ENCODE assay signal across 9 cellular contexts in genomic region chr11:62678433-62678769, GRCh38. TPM values are rescaled to one million over a fixed set of nuclear protein-coding genes. Genes with fewer than 3 reads are reported as not detected.
DNase-seq lines count a peak whose midpoint lies in the region; ATAC-seq, FAIRE-seq and TF ChIP-seq lines count a peak whose summit lies in the region.
"Had no signal": no experiment of that assay in that cellular context is flagged by ENCODE, and none has a peak within 500 bp of the region (broad histone marks: within the 10 kb centered on the region; RNA-seq: fewer than 3 reads in every experiment).

No MANE protein-coding gene starts in this region.

- H4K8ac ChIP-seq in H9 (replicated peaks; ENCODE audit: insufficient read length, low read depth, low read length): no peak overlapping the region

- intact Hi-C loops in spleen (cut with DNase I; ENCODE audit: low total_unique reads): loop anchor here (10.0 kb wide), 1 partner anchor 84 kb away; the partner anchor contains the start of gene TUT1

- H3K36me3 ChIP-seq in hepatocyte (replicated peaks; ENCODE audit: insufficient read depth, low read depth) (no peaks in the 10 kb centered on the region), spleen (peaks cover 0 to 48% (median 38%) of the 10 kb centered on the region in 6 donors)

- H3K4me3 ChIP-seq in WI38 (ENCODE audit: low read depth, low read length): peak overlapping the region; percentile 96
- H3K4me3 ChIP-seq in hepatocyte: peak overlapping the region; percentile 78
- peak overlapping the region; percentile 77 to 99 (median 96) for H3K4me3 ChIP-seq in spleen

- H2AFZ ChIP-seq in H9 (ENCODE audit: low read length): no peak overlapping the region
- H2AFZ ChIP-seq in hepatocyte: peak overlapping the region; percentile 77

- TF ChIP-seq POLR2A in spleen (IDR thresholded peaks at IDR 0.05): no peak
- TF ChIP-seq POLR2A in GM12892 (IDR thresholded peaks at IDR 0.05; ENCODE audit: low read depth, low read length): no peak

- no peak for FAIRE-seq in GM12892 (lab: Jason Lieb, UNC)
- FAIRE-seq: islet of Langerhans had no signal

- no CpG with 5 or more reads among the region's 16 CpGs for WGBS in H9 (ENCODE audit: extremely low coverage, insufficient read length, low lambda C conversion rate)
- 7% methylated on average over 15 of the region's 16 CpGs for WGBS in hepatocyte (ENCODE audit: low lambda C conversion rate, missing lambda C conversion rate)
- WGBS in spleen, 5 donors: 2 to 10% (median 4%) methylated on average over 5 to 16 of the region's 16 CpGs

- H3K27ac Mint-ChIP-seq in H9: peak overlapping the region; percentile 22 to 96 (median 70); a peak in 4 of 7 replicates

- no peak overlapping the region for H2BK15ac ChIP-seq in H9 (ENCODE audit: low read depth, low read length)

- TF ChIP-seq CTCF in H9 (conservative IDR thresholded peaks at IDR 0.05) (no peak), WI38 (IDR thresholded peaks at IDR 0.05; ENCODE audit: low read depth, low read length) (no peak), hepatocyte (IDR thresholded peaks at IDR 0.05; ENCODE audit: poor library complexity) (no peak), spleen (IDR thresholded peaks at IDR 0.05 in 8 of 11, conservative IDR thresholded peaks at IDR 0.05 in 3 of 11) (no peak)

- in situ Hi-C loops in G401 (cut with HindIII; ENCODE audit: low sequenced_read_pairs): no loop called here

- H3K4me1 ChIP-seq in H9 (ENCODE audit: insufficient read depth, low read length): no peaks in the 10 kb centered on the region
- H3K4me1 ChIP-seq in hepatocyte (ENCODE audit: insufficient read depth): peaks cover 14% of the 10 kb centered on the region
- peaks cover 20 to 72% (median 43%) of the 10 kb centered on the region in 6 donors for H3K4me1 ChIP-seq in spleen

- DNase-seq in H9 (no peak), hepatocyte (ENCODE audit: low spot score) (no peak), spleen (no peak), NCI-H1092 treated with DMSO at 0.1 percent for 48 hours (lab: John Stamatoyannopoulos, UW) (no peak), G401 (ENCODE audit: low spot score) (no peak), GM12892 (ENCODE audit: insufficient read length) (no peak)

- no peak overlapping the region for H3K4ac ChIP-seq in H9 (ENCODE audit: low read depth, low read length)

- H3K27ac ChIP-seq in H9 (ENCODE audit: insufficient read length, low read depth, low read length): no peak overlapping the region
- peak overlapping the region; percentile 88 for H3K27ac ChIP-seq in hepatocyte
- H3K27ac ChIP-seq in spleen: peak overlapping the region; percentile 76 to 96 (median 92)

- no peak overlapping the region for H3K23ac ChIP-seq in H9 (ENCODE audit: insufficient read length, low read depth, low read length)

- no peak overlapping the region for H2BK12ac ChIP-seq in H9 (ENCODE audit: insufficient read length, low read depth, low read length)

- H3K4me1 Mint-ChIP-seq in H9: peaks cover 15 to 20% of the 10 kb centered on the region in 2 experiments

- H3K4me2 ChIP-seq in H9 (ENCODE audit: insufficient read depth, insufficient read length, low read length): peak overlapping the region; percentile 79
- peak overlapping the region; percentile 99 for H3K4me2 ChIP-seq in hepatocyte

- peak overlapping the region; percentile 86 for H3K9ac ChIP-seq in H9 (ENCODE audit: extremely low read depth, insufficient read length, low read length)

- H3K4me3 Mint-ChIP-seq in H9: peak overlapping the region; percentile 85 to 92

- H3K79me2 ChIP-seq in H9 (ENCODE audit: insufficient read depth, low read length): no peaks in the 10 kb centered on the region
- peaks cover 39% of the 10 kb centered on the region for H3K79me2 ChIP-seq in hepatocyte

- peak overlapping the region; percentile 72 for H3K18ac ChIP-seq in H9 (ENCODE audit: insufficient read length, low read depth, low read length)

- H3K9me2 ChIP-seq in hepatocyte (replicated peaks; ENCODE audit: insufficient read depth): no peaks in the 10 kb centered on the region

- H4K20me1 ChIP-seq in H9 (ENCODE audit: control insufficient read depth, insufficient read depth, insufficient read length) (no peaks in the 10 kb centered on the region), hepatocyte (ENCODE audit: insufficient read depth, poor library complexity, severe bottlenecking) (no peaks in the 10 kb centered on the region)

- no peaks in the 10 kb centered on the region for H3K27me3 Mint-ChIP-seq in H9 (ENCODE audit: low read depth)

- H3K56ac ChIP-seq in H9 (ENCODE audit: insufficient read length, low read depth, low read length): no peak overlapping the region

- H2BK20ac ChIP-seq in H9 (ENCODE audit: low read depth, low read length, poor library complexity, severe bottlenecking): no peak overlapping the region

- no peak overlapping the region for H3T11ph ChIP-seq in H9 (ENCODE audit: low read length)

- 0 out of 5 replicates have a peak, but pooled peaks cover 0 to 2% of the 10 kb centered on the region in 2 experiments for H3K9me3 Mint-ChIP-seq in H9

- H3K36me3 Mint-ChIP-seq in H9 (ENCODE audit: insufficient read depth in 1 of 3, low read depth in 3 of 3): peaks cover 17 to 41% (median 39%) of the 10 kb centered on the region in 3 experiments; a peak in 6 of 7 replicates

- no peak overlapping the region for H4K91ac ChIP-seq in H9 (ENCODE audit: insufficient read length, low read depth, low read length)

- no peaks in the 10 kb centered on the region for H3K9me3 ChIP-seq in H9 (ENCODE audit: control insufficient read depth, low read depth, low read length)
- H3K9me3 ChIP-seq in hepatocyte (ENCODE audit: low read depth): no peaks in the 10 kb centered on the region
- H3K9me3 ChIP-seq in spleen: no peaks in the 10 kb centered on the region

- peak overlapping the region; percentile 66 for H3K14ac ChIP-seq in H9 (ENCODE audit: insufficient read depth, low read length)

- peaks cover 8% of the 10 kb centered on the region for H3K23me2 ChIP-seq in H9 (ENCODE audit: insufficient read length, low read depth, low read length, poor library complexity, severe bottlenecking)

- no peak overlapping the region for H2AK5ac ChIP-seq in H9 (ENCODE audit: insufficient read length, low read length)

- no peak overlapping the region for H2BK5ac ChIP-seq in H9 (ENCODE audit: insufficient read length, low read length)

- H3K79me1 ChIP-seq in H9 (ENCODE audit: insufficient read depth, low read depth, low read length, poor library complexity, severe bottlenecking): no peaks in the 10 kb centered on the region

- H4K5ac ChIP-seq in H9 (ENCODE audit: insufficient read length, low read depth, low read length): no peak overlapping the region

- no peak overlapping the region for H2BK120ac ChIP-seq in H9 (ENCODE audit: low read depth, low read length, poor library complexity, severe bottlenecking)

- H3K27me3 ChIP-seq in H9 (ENCODE audit: insufficient read depth, low read length) (no peaks in the 10 kb centered on the region), hepatocyte (no peaks in the 10 kb centered on the region), spleen (replicated peaks in 1 of 7) (no peaks in the 10 kb centered on the region)

- no peak for ATAC-seq in HG02938 (IDR thresholded peaks at IDR 0.05; ENCODE audit: unreplicated experiment)

RNA-seq across cellular contexts. Expression of gene UBXN1, which starts 0.5 kb away (rescaled TPM):
- total RNA-seq in H9 (2021): 110 and 118 TPM in 2 replicates
- 73.0 and 74.1 TPM in 2 replicates for total RNA-seq in hepatocyte
- polyA plus RNA-seq in hepatocyte: 73.2 and 73.8 TPM in 2 replicates
- total RNA-seq in spleen: 100 to 1,000 TPM in 6 of 7 donors, 10 to 100 TPM in 1; 93.8 to 158 (median 128) TPM
- polyA plus RNA-seq in spleen: 100 to 1,000 TPM; 198 to 209 (median 203) TPM
- total RNA-seq in G401 (2014; rRNA removed; shearing (Covaris generic)): 139 and 203 TPM in 2 replicates
- 101 TPM for polyA plus RNA-seq in GM12892 (2012; ENCODE audit: missing spikeins)

RNA-seq across cellular contexts. Expression of gene LBHD1, which starts 6.3 kb away (rescaled TPM):
- 9.1 and 10.4 TPM in 2 replicates for total RNA-seq in H9 (2021)
- total RNA-seq in hepatocyte: 5.4 and 11.2 TPM in 2 replicates
- polyA plus RNA-seq in hepatocyte: 6.5 and 6.7 TPM in 2 replicates
- 10 to 100 TPM in 6 of 7 donors, 1 to 10 TPM in 1; 10.0 to 20.2 (median 12.8) TPM for total RNA-seq in spleen
- 10 to 100 TPM in 2 of 3 donors, 1 to 10 TPM in 1; 7.3 to 21.2 (median 15.1) TPM for polyA plus RNA-seq in spleen
- total RNA-seq in G401 (2014; rRNA removed; shearing (Covaris generic)): 1.8 and 3.7 TPM in 2 replicates
- polyA plus RNA-seq in GM12892 (2012; ENCODE audit: missing spikeins): 10.4 TPM

RNA-seq across cellular contexts. Expression of gene UQCC3, which starts 6.9 kb away (rescaled TPM):
- total RNA-seq in H9 (2021) (11.1 and 12.3 TPM in 2 replicates), hepatocyte (8.9 and 11.1 TPM in 2 replicates), spleen (1 to 10 TPM; 4.9 to 6.5 (median 5.9) TPM)
- polyA plus RNA-seq in hepatocyte (17.0 and 19.0 TPM in 2 replicates), spleen (10 to 100 TPM; 20.2 to 23.7 (median 23.3) TPM)
- total RNA-seq in G401 (2014; rRNA removed; shearing (Covaris generic)): 23.0 and 28.7 TPM in 2 replicates
- 3.3 TPM for polyA plus RNA-seq in GM12892 (2012; ENCODE audit: missing spikeins)

RNA-seq across cellular contexts. Expression of gene LRRN4CL, which starts 10.9 kb away (rescaled TPM):
- 0.59 and 0.79 TPM in 2 replicates for total RNA-seq in H9 (2021)
- 0.40 and 1.1 TPM in 2 replicates for total RNA-seq in hepatocyte
- polyA plus RNA-seq in hepatocyte: 0.15 and 0.41 TPM in 2 replicates
- not detected for total RNA-seq in spleen
- under 1 TPM; 0.04 to 0.48 (median 0.17) TPM for polyA plus RNA-seq in spleen
- total RNA-seq in G401 (2014; rRNA removed; shearing (Covaris generic)): 0.07 and 0.12 TPM in 2 replicates
- not detected for polyA plus RNA-seq in GM12892 (2012; ENCODE audit: missing spikeins)

RNA-seq across cellular contexts. Expression of gene CSKMT, which starts 13.3 kb away (rescaled TPM):
- 49.2 and 51.5 TPM in 2 replicates for total RNA-seq in H9 (2021)
- 10.0 and 22.5 TPM in 2 replicates for total RNA-seq in hepatocyte
- polyA plus RNA-seq in hepatocyte: 5.7 and 7.1 TPM in 2 replicates
- 10 to 100 TPM in 6 of 7 donors, 1 to 10 TPM in 1; 3.0 to 19.4 (median 13.2) TPM for total RNA-seq in spleen
- 10 to 100 TPM; 32.6 to 59.4 (median 40.3) TPM for polyA plus RNA-seq in spleen
- total RNA-seq in G401 (2014; rRNA removed; shearing (Covaris generic)): 12.7 and 13.5 TPM in 2 replicates
- 21.9 TPM for polyA plus RNA-seq in GM12892 (2012; ENCODE audit: missing spikeins)
